Comparison of ENCODE assay signal across 20 cellular contexts in the genomic region with DNA sequence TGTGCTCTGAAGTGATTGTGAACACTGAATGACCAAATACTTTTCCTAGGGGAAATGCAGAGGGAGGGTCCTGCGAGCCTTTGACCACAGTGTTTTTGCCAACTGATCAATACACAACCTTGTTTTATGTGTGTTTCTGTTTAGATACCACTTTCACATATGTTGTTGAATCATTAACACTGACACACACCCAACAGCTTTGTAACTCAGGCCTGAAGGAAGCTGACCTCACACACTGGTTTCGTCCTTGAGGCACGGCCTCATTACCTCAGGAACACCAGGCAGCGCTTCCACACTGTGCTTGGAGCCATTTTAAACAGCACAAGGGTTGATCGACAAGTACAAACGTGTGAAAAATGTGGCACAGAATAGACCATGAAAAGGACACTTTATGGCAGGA. TPM values are rescaled to one million over a fixed set of nuclear protein-coding genes. Genes with fewer than 3 reads are reported as not detected.
DNase-seq lines count a peak whose midpoint lies in the region; ATAC-seq and TF ChIP-seq lines count a peak whose summit lies in the region.
"Had no signal": no experiment of that assay in that cellular context is flagged by ENCODE, and none has a peak within 500 bp of the region (broad histone marks: within the 10 kb centered on the region; RNA-seq: fewer than 3 reads in every experiment).

No MANE protein-coding gene starts in this region.

- H3K4me3 ChIP-seq in HEK293 (ENCODE audit: low read depth, low read length), result no peak overlapping the region
- no peak overlapping the region for H3K4me3 ChIP-seq in lower lobe of right lung
- H3K4me3 ChIP-seq in stomach smooth muscle (ENCODE audit: low read length in 2 of 2), result no peak overlapping the region
- no peak overlapping the region for H3K4me3 ChIP-seq in brain microvascular endothelial cell (ENCODE audit: low read depth, low read length)
- H3K4me3 ChIP-seq: tibial nerve had no signal

- no peak overlapping the region for H3K27ac ChIP-seq in HEK293 (ENCODE audit: extremely low read depth, low read depth, low read length)
- H3K27ac ChIP-seq in lower lobe of right lung, result peak overlapping the region; percentile 52
- H3K27ac ChIP-seq in stomach smooth muscle (ENCODE audit: low read length), result peak overlapping the region; percentile 53
- no peak overlapping the region for H3K27ac ChIP-seq in brain microvascular endothelial cell
- H3K27ac ChIP-seq: RWPE1 had no signal

- no peaks in the 10 kb centered on the region for H3K9me3 ChIP-seq in HEK293 (ENCODE audit: control insufficient read depth, insufficient read depth, low read depth, low read length)
- H3K9me3 ChIP-seq in lower lobe of right lung, result no peaks in the 10 kb centered on the region
- no peaks in the 10 kb centered on the region for H3K9me3 ChIP-seq in stomach smooth muscle (ENCODE audit: control insufficient read depth in 2 of 2, low read length in 2 of 2)
- H3K9me3 ChIP-seq: tibial nerve had no signal

- H3K9ac ChIP-seq in stomach smooth muscle (ENCODE audit: low read length in 2 of 2), result no peak overlapping the region

- ATAC-seq in lower lobe of right lung (no peak), HG02642 (IDR thresholded peaks at IDR 0.05; ENCODE audit: poor library complexity, unreplicated experiment) (no peak), HG03469 (IDR thresholded peaks at IDR 0.05; ENCODE audit: unreplicated experiment) (no peak)
- ATAC-seq: left colon had no signal

- POLR2A ChIA-PET in HEK293 (lab: Yijun Ruan, JAX), result no interaction called here

- no peak for TF ChIP-seq CTCF in HEK293 (tag by site-specific recombination; IDR thresholded peaks at IDR 0.05)
- no peak for TF ChIP-seq CTCF in lower lobe of right lung (IDR thresholded peaks at IDR 0.05)
- TF ChIP-seq CTCF in brain microvascular endothelial cell (IDR thresholded peaks at IDR 0.05; ENCODE audit: low read depth, low read length, missing control alignments), result no peak

- H3K4me1 ChIP-seq in HEK293 (ENCODE audit: control insufficient read depth, insufficient read depth, low read length) (no peaks in the 10 kb centered on the region), lower lobe of right lung (peaks cover 42% of the 10 kb centered on the region), stomach smooth muscle (ENCODE audit: control insufficient read depth, insufficient read depth, low read length) (no peaks in the 10 kb centered on the region)

- CTCF ChIA-PET in HEK293 (lab: Yijun Ruan, JAX), result no interaction called here

- in situ Hi-C loops in brain microvascular endothelial cell (cut with HindIII; ENCODE audit: low pct_ligation_motif_present, low sequenced_read_pairs), result no loop called here

- H3K36me3 ChIP-seq in HEK293 (ENCODE audit: control insufficient read depth in 2 of 2, insufficient read depth in 1 of 2, low read length in 2 of 2) (peaks cover 0 to 7% of the 10 kb centered on the region in 2 experiments; a peak in 1 of 3 replicates), lower lobe of right lung (no peaks in the 10 kb centered on the region), stomach smooth muscle (ENCODE audit: control insufficient read depth in 2 of 2, insufficient read depth in 2 of 2, low read length in 2 of 2) (peaks cover 3 to 6% of the 10 kb centered on the region in 2 donors), brain microvascular endothelial cell (replicated peaks) (peaks cover 21% of the 10 kb centered on the region)

- intact Hi-C loops in lower lobe of right lung (cut with DNase I), result no loop called here

- DNase-seq in dermis blood vessel endothelial cell (peak; percentile 48), lower lobe of right lung (no peak), brain microvascular endothelial cell (no peak)
- DNase-seq: activated CD4-positive, alpha-beta T cell treated with anti-CD3 and anti-CD28 coated beads for 4 hours; activated effector memory CD4-positive, alpha-beta T cell treated with Interleukin-2 at 50 U/mL for 16 hours; CD8-positive, alpha-beta memory T cell; cerebellar nuclear complex; DMS79; effector CD8-positive, alpha-beta T cell; left colon; NCI-H1930; NCI-H446 treated with DMSO at 0.1 percent for 48 hours; occipital lobe; small intestine had no signal

- H3K27me3 ChIP-seq in lower lobe of right lung (ENCODE audit: low read depth) (no peaks in the 10 kb centered on the region), stomach smooth muscle (ENCODE audit: control insufficient read depth in 1 of 2, insufficient read depth in 2 of 2, low read length in 2 of 2) (no peaks in the 10 kb centered on the region), brain microvascular endothelial cell (replicated peaks) (no peaks in the 10 kb centered on the region)
- H3K27me3 ChIP-seq: tibial nerve had no signal

TF ChIP-seq in HEK293, 187 proteins besides CTCF, POLR2A, EP300 and RAD21:
- no peak for TF ChIP-seq ZFP41 (tag by site-specific recombination; IDR thresholded peaks at IDR 0.05; ENCODE audit: borderline replicate concordance)
- TF ChIP-seq ZNF133 (tag by site-specific recombination; IDR thresholded peaks at IDR 0.05), result peak; percentile 94
- TF ChIP-seq, protein P1, sequence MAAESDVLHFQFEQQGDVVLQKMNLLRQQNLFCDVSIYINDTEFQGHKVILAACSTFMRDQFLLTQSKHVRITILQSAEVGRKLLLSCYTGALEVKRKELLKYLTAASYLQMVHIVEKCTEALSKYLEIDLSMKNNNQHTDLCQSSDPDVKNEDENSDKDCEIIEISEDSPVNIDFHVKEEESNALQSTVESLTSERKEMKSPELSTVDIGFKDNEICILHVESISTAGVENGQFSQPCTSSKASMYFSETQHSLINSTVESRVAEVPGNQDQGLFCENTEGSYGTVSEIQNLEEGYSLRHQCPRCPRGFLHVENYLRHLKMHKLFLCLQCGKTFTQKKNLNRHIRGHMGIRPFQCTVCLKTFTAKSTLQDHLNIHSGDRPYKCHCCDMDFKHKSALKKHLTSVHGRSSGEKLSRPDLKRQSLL (tag by site-specific recombination; IDR thresholded peaks at IDR 0.05), result no peak
- TF ChIP-seq ZNF223 (tag by site-specific recombination; IDR thresholded peaks at IDR 0.05), result no peak
- no peak for TF ChIP-seq ZFP3 (tag by site-specific recombination; IDR thresholded peaks at IDR 0.05; ENCODE audit: low read depth)
- TF ChIP-seq ZNF837 (tag by site-specific recombination; IDR thresholded peaks at IDR 0.05), result no peak
- TF ChIP-seq SETDB1 (IDR thresholded peaks at IDR 0.05; ENCODE audit: insufficient read length, low read length), result peak; percentile 41
- no peak for TF ChIP-seq ZNF658 (tag by site-specific recombination; IDR thresholded peaks at IDR 0.05)
- no peak for TF ChIP-seq ZXDB (tag by site-specific recombination; IDR thresholded peaks at IDR 0.05)
- no peak for TF ChIP-seq SCRT1 (tag by site-specific recombination; IDR thresholded peaks at IDR 0.05; ENCODE audit: borderline replicate concordance)
- TF ChIP-seq, protein P2, sequence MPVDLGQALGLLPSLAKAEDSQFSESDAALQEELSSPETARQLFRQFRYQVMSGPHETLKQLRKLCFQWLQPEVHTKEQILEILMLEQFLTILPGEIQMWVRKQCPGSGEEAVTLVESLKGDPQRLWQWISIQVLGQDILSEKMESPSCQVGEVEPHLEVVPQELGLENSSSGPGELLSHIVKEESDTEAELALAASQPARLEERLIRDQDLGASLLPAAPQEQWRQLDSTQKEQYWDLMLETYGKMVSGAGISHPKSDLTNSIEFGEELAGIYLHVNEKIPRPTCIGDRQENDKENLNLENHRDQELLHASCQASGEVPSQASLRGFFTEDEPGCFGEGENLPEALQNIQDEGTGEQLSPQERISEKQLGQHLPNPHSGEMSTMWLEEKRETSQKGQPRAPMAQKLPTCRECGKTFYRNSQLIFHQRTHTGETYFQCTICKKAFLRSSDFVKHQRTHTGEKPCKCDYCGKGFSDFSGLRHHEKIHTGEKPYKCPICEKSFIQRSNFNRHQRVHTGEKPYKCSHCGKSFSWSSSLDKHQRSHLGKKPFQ (tag by site-specific recombination; IDR thresholded peaks at IDR 0.05), result no peak
- TF ChIP-seq, protein P3, sequence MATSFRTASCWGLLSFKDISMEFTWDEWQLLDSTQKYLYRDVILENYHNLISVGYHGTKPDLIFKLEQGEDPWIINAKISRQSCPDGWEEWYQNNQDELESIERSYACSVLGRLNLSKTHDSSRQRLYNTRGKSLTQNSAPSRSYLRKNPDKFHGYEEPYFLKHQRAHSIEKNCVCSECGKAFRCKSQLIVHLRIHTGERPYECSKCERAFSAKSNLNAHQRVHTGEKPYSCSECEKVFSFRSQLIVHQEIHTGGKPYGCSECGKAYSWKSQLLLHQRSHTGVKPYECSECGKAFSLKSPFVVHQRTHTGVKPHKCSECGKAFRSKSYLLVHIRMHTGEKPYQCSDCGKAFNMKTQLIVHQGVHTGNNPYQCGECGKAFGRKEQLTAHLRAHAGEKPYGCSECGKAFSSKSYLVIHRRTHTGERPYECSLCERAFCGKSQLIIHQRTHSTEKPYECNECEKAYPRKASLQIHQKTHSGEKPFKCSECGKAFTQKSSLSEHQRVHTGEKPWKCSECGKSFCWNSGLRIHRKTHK (tag by site-specific recombination; IDR thresholded peaks at IDR 0.05), result no peak
- TF ChIP-seq, protein P4, sequence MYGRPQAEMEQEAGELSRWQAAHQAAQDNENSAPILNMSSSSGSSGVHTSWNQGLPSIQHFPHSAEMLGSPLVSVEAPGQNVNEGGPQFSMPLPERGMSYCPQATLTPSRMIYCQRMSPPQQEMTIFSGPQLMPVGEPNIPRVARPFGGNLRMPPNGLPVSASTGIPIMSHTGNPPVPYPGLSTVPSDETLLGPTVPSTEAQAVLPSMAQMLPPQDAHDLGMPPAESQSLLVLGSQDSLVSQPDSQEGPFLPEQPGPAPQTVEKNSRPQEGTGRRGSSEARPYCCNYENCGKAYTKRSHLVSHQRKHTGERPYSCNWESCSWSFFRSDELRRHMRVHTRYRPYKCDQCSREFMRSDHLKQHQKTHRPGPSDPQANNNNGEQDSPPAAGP (tag by site-specific recombination; IDR thresholded peaks at IDR 0.05), result no peak
TF ChIP-seq in HEK293: peak in this region for 2.

RNA-seq across cellular contexts. Expression of a gene that starts 60.0 kb away (rescaled TPM):
- total RNA-seq in dermis blood vessel endothelial cell (354 and 576 TPM in 2 replicates), lower lobe of right lung (117 TPM)

Comparison
In these comparisons a context has a peak if more than half of its experiments do, and no peak if none do; other contexts are left out.
1. H3K27ac ChIP-seq: peak in lower lobe of right lung (single experiment) and stomach smooth muscle (single experiment); none in HEK293 (single experiment) and brain microvascular endothelial cell (single experiment).